8 cellular contexts compared by ENCODE assay signal in the genomic region with DNA sequence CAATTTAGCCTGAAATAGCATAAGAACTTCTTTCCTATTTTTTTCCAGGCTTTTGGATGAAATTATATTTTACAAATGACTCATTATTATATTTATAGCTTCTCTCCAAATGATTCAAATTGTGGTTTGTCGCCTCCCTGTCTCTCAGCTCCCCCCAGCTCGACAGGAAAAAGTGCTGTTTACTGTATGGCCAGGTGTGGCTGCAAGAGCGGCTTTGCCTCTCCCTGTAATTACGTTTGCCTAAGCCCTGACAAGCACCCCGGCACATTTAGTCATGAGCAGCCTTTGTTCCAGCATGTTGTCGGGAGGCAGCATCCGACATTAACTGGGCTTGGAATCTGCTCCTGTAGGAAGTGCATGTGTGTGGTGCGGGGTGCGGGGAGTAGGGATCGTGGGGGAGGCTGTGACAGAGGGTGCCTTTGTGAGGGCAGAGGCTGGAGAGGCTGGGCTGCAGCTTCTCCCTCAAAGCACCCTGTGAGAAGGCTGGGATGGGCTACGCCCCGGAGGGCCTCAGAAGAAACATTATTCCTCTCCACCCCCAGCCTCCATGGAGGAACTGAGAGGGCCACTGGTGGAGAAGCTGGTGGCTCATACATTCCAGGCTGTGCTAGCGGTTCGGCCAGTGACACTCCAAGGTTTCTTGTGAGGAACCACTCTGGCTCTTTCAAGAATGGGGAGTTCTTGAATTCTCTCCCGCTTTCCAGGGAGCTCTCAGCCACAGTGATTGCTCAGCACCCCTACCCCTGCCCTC. TPM values are rescaled to one million over a fixed set of nuclear protein-coding genes. Genes with fewer than 3 reads are reported as not detected.
A peak's percentile ranks its signal among the peaks of the same experiment; 100 is the strongest.
DNase-seq lines count a peak whose midpoint lies in the region; FAIRE-seq and TF ChIP-seq lines count a peak whose summit lies in the region.

No MANE protein-coding gene starts in this region.

- H3K36me3 Mint-ChIP-seq in mesothelial cell of epicardium (peaks cover 4% of the 10 kb centered on the region), CD14-positive monocyte (no peaks in the 10 kb centered on the region)

- H3K9me3 ChIP-seq in HUES48 (ENCODE audit: control insufficient read depth, insufficient read depth, low read length) = no peaks in the 10 kb centered on the region

- H3K4me1 ChIP-seq in HUES48 (ENCODE audit: control insufficient read depth, insufficient read depth, low read length) = peaks cover 22% of the 10 kb centered on the region

- H3K9me3 Mint-ChIP-seq in mesothelial cell of epicardium (peaks cover 7% of the 10 kb centered on the region), CD14-positive monocyte (peaks cover 3 to 18% (median 11%) of the 10 kb centered on the region in 7 donors)

- FAIRE-seq in GM19239 (lab: Jason Lieb, UNC) = no peak

- no peaks in the 10 kb centered on the region for H3K27me3 ChIP-seq in HUES48 (ENCODE audit: control insufficient read depth, insufficient read depth, low read length)

- intact Hi-C loops in CD14-positive monocyte (cut with micrococcal nuclease) = no loop called here

- H3K27me3 Mint-ChIP-seq in mesothelial cell of epicardium (ENCODE audit: low read depth) = no peaks in the 10 kb centered on the region
- H3K27me3 Mint-ChIP-seq in CD14-positive monocyte (ENCODE audit: low read depth in 3 of 3) = peaks cover 8 to 10% (median 8%) of the 10 kb centered on the region in 3 donors

- H3K4me1 Mint-ChIP-seq in mesothelial cell of epicardium = peaks cover 54% of the 10 kb centered on the region
- peaks cover 11% of the 10 kb centered on the region for H3K4me1 Mint-ChIP-seq in CD14-positive monocyte

- H3K27ac Mint-ChIP-seq in mesothelial cell of epicardium = peak overlapping the region; percentile 56
- H3K27ac Mint-ChIP-seq in CD14-positive monocyte = peak overlapping the region in 1 of 7 donors; percentile 55

- TF ChIP-seq CTCF in AG09309 (IDR thresholded peaks at IDR 0.05; ENCODE audit: control insufficient read depth, insufficient read depth, low read depth, low read length, missing control alignments) (no peak), coronary artery (IDR thresholded peaks at IDR 0.05) (no peak), mesothelial cell of epicardium (IDR thresholded peaks at IDR 0.05; ENCODE audit: unreplicated experiment) (no peak), CD14-positive monocyte (IDR thresholded peaks at IDR 0.05) (no peak)

- no peaks in the 10 kb centered on the region for H3K36me3 ChIP-seq in HUES48 (ENCODE audit: control insufficient read depth, insufficient read depth, low read length)

- H3K27ac ChIP-seq in HUES48 (ENCODE audit: low read depth, low read length) (peak overlapping the region; percentile 29), coronary artery (peak overlapping the region; percentile 94 to 96)

- H3K4me3 Mint-ChIP-seq in mesothelial cell of epicardium = peak overlapping the region; percentile 21
- H3K4me3 Mint-ChIP-seq in CD14-positive monocyte = no peak overlapping the region

- H3K4me3 ChIP-seq in AG09309 (ENCODE audit: control insufficient read depth, low read depth, low read length) = peak overlapping the region; percentile 20
- peak overlapping the region; percentile 7; the same call in 1 of the 2 replicates for H3K4me3 ChIP-seq in HUES48 (ENCODE audit: low read depth, low read length)
- peak overlapping the region; percentile 63 for H3K4me3 ChIP-seq in coronary artery

- DNase-seq in AG09309 (ENCODE audit: low read depth) = no peak
- peak; percentile 76 for DNase-seq in RPMI7951 (ENCODE audit: low read depth)
- DNase-seq in coronary artery (ENCODE audit: low spot score) = no peak
- no peak for DNase-seq in mesothelial cell of epicardium (ENCODE audit: low spot score in 2 of 2, unreplicated experiment in 2 of 2)
- DNase-seq in ureter (ENCODE audit: low spot score) = peak; percentile 83
- DNase-seq in CD14-positive monocyte (ENCODE audit: low spot score) = no peak
- no peak for DNase-seq in GM19239 (ENCODE audit: insufficient read length, low spot score)

- 0 out of 2 replicates have a peak overlapping the region, but pooled peaks have one; percentile 22 for H3K9ac ChIP-seq in HUES48 (ENCODE audit: low read depth, low read length)

RNA-seq across cellular contexts. Expression of a gene that starts 42.1 kb away (rescaled TPM):
- total RNA-seq in RPMI7951 (2014; rRNA removed; shearing (Covaris generic)) = 27.8 and 44.0 TPM in 2 replicates
- total RNA-seq in mesothelial cell of epicardium (210 to 218 TPM (median 216 TPM) in 3 replicates), ureter (130 TPM)
- polyA plus RNA-seq in CD14-positive monocyte = 10 to 100 TPM; 59.1 to 70.2 TPM

RNA-seq across cellular contexts. Expression of a gene that starts 52.8 kb away (rescaled TPM):
- total RNA-seq in RPMI7951 (2014; rRNA removed; shearing (Covaris generic)) = 24.0 and 33.1 TPM in 2 replicates
- 4.5 to 5.5 TPM (median 4.8 TPM) in 3 replicates for total RNA-seq in mesothelial cell of epicardium
- 8.5 TPM for total RNA-seq in ureter
- polyA plus RNA-seq in CD14-positive monocyte = 10 to 100 TPM; 24.8 to 27.5 TPM

Comparison
In these comparisons a context has a peak if more than half of its experiments do, and no peak if none do; other contexts are left out.
1. DNase-seq: peak in RPMI7951 (single experiment) and ureter (single experiment); none in AG09309 (single experiment), coronary artery (single experiment), mesothelial cell of epicardium (0 of 2), CD14-positive monocyte (single experiment) and GM19239 (single experiment).
2. H3K4me3 ChIP-seq: peak in every context shown above with its lines; median percentile 63 in coronary artery; 20 in AG09309; 7 in HUES48.